In the genomic region with DNA sequence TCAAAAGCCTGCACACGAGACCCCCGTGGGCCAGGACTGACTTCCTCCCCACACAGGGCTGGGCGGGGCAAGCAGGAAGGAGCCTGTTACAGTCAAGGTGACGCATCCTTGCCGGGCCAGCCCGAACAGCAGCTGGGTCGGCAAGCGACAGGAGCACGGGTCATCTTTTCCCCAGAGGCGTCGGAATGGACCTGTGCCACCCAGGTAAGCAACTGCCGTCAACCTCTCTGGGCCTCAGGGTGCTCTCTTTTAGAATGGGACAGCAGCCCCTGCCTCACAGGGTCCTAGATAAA, we compare ENCODE assay signal across 8 cellular contexts. TPM values are rescaled to one million over a fixed set of nuclear protein-coding genes. Genes with fewer than 3 reads are reported as not detected.
DNase-seq lines count a peak whose midpoint lies in the region; ATAC-seq lines count a peak whose summit lies in the region.

A gene with protein sequence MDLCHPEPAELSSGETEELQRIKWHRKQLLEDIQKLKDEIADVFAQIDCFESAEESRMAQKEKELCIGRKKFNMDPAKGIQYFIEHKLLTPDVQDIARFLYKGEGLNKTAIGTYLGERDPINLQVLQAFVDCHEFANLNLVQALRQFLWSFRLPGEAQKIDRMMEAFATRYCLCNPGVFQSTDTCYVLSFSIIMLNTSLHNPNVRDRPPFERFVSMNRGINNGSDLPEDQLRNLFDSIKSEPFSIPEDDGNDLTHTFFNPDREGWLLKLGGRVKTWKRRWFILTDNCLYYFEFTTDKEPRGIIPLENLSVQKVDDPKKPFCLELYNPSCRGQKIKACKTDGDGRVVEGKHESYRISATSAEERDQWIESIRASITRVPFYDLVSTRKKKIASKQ (plus strand): TSS at position 124 of the 293 bp plus-strand sequence. CDS start 62 bp downstream, at position 186.

- no peaks in the 10 kb centered on the region for H3K9me3 Mint-ChIP-seq in activated T-helper 1 cell treated with anti-CD3 and anti-CD28 coated beads, Interleukin-12 subunit alpha, Interleukin-12 subunit beta, Interleukin-2, Interleukin-4 antibody, amounts not matched to agents 30 ng/mL and 10 ng/mL and 1 ng/mL, durations not matched to agents 14 hours and 24 hours and 36 hours

- H3K36me3 Mint-ChIP-seq in activated T-helper 1 cell treated with anti-CD3 and anti-CD28 coated beads, Interleukin-12 subunit alpha, Interleukin-12 subunit beta, Interleukin-2, Interleukin-4 antibody, amounts not matched to agents 30 ng/mL and 10 ng/mL and 1 ng/mL, durations not matched to agents 14 hours and 24 hours and 36 hours (ENCODE audit: low read depth): peaks cover 23% of the 10 kb centered on the region

- H3K4me3 Mint-ChIP-seq in activated T-helper 1 cell treated with anti-CD3 and anti-CD28 coated beads, Interleukin-12 subunit alpha, Interleukin-12 subunit beta, Interleukin-2, Interleukin-4 antibody, amounts not matched to agents 30 ng/mL and 10 ng/mL and 1 ng/mL, durations not matched to agents 14 hours and 24 hours and 36 hours: peak within 1 kb of the TSS; percentile 88

- peaks cover 65% of the 10 kb centered on the region for H3K4me1 Mint-ChIP-seq in activated T-helper 1 cell treated with anti-CD3 and anti-CD28 coated beads, Interleukin-12 subunit alpha, Interleukin-12 subunit beta, Interleukin-2, Interleukin-4 antibody, amounts not matched to agents 30 ng/mL and 10 ng/mL and 1 ng/mL, durations not matched to agents 14 hours and 24 hours and 36 hours (ENCODE audit: low read depth)

- peak within 1 kb of the TSS; percentile 99 for H3K27ac Mint-ChIP-seq in activated T-helper 1 cell treated with anti-CD3 and anti-CD28 coated beads, Interleukin-12 subunit alpha, Interleukin-12 subunit beta, Interleukin-2, Interleukin-4 antibody, amounts not matched to agents 30 ng/mL and 10 ng/mL and 1 ng/mL, durations not matched to agents 14 hours and 24 hours and 36 hours

- no peaks in the 10 kb centered on the region for H3K27me3 Mint-ChIP-seq in activated T-helper 1 cell treated with anti-CD3 and anti-CD28 coated beads, Interleukin-12 subunit alpha, Interleukin-12 subunit beta, Interleukin-2, Interleukin-4 antibody, amounts not matched to agents 30 ng/mL and 10 ng/mL and 1 ng/mL, durations not matched to agents 14 hours and 24 hours and 36 hours (ENCODE audit: insufficient read depth)

- DNase-seq in NOMO-1 treated with dmso at 0.1 percent for 144 hours (lab: John Stamatoyannopoulos, UW; ENCODE audit: unreplicated experiment) (peak; percentile 80), kidney tubule cell (ENCODE audit: low spot score) (peak; percentile 24), DMS 273 (lab: John Stamatoyannopoulos, UW; ENCODE audit: unreplicated experiment) (no peak)
- DNase-seq in activated T-helper 1 cell treated with anti-CD3 and anti-CD28 coated beads, Interleukin-12 subunit alpha, Interleukin-12 subunit beta, Interleukin-2, Interleukin-4 antibody, amounts not matched to agents 30 ng/mL and 10 ng/mL and 1 ng/mL, durations not matched to agents 14 hours and 24 hours and 36 hours (ENCODE audit: low spot score): peak; percentile 74
- peak; percentile 62 to 67 for DNase-seq in stimulated activated CD8-positive, alpha-beta memory T cell treated with anti-CD3 and anti-CD28 coated beads, Interleukin-2, amount 100 ng/mL, for 1 hour (ENCODE audit: low read depth in 2 of 2)

- intact Hi-C loops in activated T-helper 1 cell treated with anti-CD3 and anti-CD28 coated beads, Interleukin-12 subunit alpha, Interleukin-12 subunit beta, Interleukin-2, Interleukin-4 antibody, amounts not matched to agents 30 ng/mL and 10 ng/mL and 1 ng/mL, durations not matched to agents 14 hours and 24 hours and 36 hours (cut with micrococcal nuclease): loop anchor here (1.0 to 2.0 kb wide), 3 partner anchors 15 to 52 kb away; no protein-coding TSS in a partner anchor

- ATAC-seq in GM18502 (IDR thresholded peaks at IDR 0.05; ENCODE audit: poor library complexity, unreplicated experiment) (peak; percentile 69), GM21381 (IDR thresholded peaks at IDR 0.05; ENCODE audit: unreplicated experiment) (no peak), GM19351 (IDR thresholded peaks at IDR 0.05; ENCODE audit: unreplicated experiment) (no peak)

RNA-seq across cellular contexts. Expression of the gene that starts here (rescaled TPM):
- total RNA-seq in activated T-helper 1 cell treated with anti-CD3 and anti-CD28 coated beads, Interleukin-12 subunit alpha, Interleukin-12 subunit beta, Interleukin-2, Interleukin-4 antibody, amounts not matched to agents 30 ng/mL and 10 ng/mL and 1 ng/mL, durations not matched to agents 14 hours and 24 hours and 36 hours: 49.5 and 57.1 TPM in 2 replicates
